Comparison of ENCODE assay signal across 8 cellular contexts in the genomic region with DNA sequence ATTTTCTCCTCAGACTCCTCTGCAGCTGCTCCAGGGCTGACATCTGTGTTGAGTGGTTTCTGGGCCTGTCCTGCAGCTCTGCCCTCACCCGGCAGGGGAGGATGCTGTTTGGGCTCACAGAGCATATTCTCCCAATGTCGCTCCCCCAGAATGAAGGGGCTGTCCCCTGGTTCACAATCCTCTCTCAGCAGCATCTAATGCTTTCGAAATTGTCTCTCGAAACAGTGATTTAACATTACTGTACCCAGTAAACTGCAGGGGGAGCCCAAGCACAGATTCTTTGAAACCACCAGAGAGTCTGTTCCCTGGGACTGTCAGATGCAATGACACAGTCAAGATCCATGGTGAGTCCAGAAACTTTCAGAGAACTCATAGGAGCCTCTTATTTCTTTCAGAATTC.
DNase-seq lines count a peak whose midpoint lies in the region; ATAC-seq and TF ChIP-seq lines count a peak whose summit lies in the region.
"Not testable (repeated sequence)": the region's sequence is repeated elsewhere in the genome, so short reads cannot be mapped to it uniquely, and the experiment has no call there.

No MANE protein-coding gene starts in this region.

- not testable (repeated sequence) for DNase-seq in LNCaP clone FGC (ENCODE audit: low read depth)
- DNase-seq in NCI-H774 (lab: John Stamatoyannopoulos, UW) (peak; percentile 40), WERI-Rb-1 (peak; percentile 21), activated gamma-delta T cell treated with Interleukin-2 at 50 U/mL for 16 hours (peak; percentile 60), immature natural killer cell (peak; percentile 26 to 45 (median 43))
- peak; percentile 42 for DNase-seq in stimulated activated CD4-positive, alpha-beta T cell treated with anti-CD3 and anti-CD28 coated beads, Interleukin-1b, Interleukin-23, amount 100 ng/mL, for 48 hours

- ATAC-seq in GM18867 (IDR thresholded peaks at IDR 0.05; ENCODE audit: unreplicated experiment) = peak; percentile 55

- not testable (repeated sequence) for H3K27me3 Mint-ChIP-seq in immature natural killer cell (ENCODE audit: low read depth in 3 of 3)

- H3K9me3 Mint-ChIP-seq in immature natural killer cell = not testable (repeated sequence)

- not testable (repeated sequence) for H3K36me3 ChIP-seq in WERI-Rb-1

- TF ChIP-seq CTCF in C4-2B (conservative IDR thresholded peaks at IDR 0.05) (peak; percentile 42), LNCaP clone FGC (IDR thresholded peaks at IDR 0.05; ENCODE audit: control insufficient read depth, extremely low read depth, insufficient read depth) (peak; percentile 47), WERI-Rb-1 (IDR thresholded peaks at IDR 0.05; ENCODE audit: low read depth, low read length) (0 out of 2 replicates have a peak, but pooled peaks have one; percentile 17)

- H3K4me1 Mint-ChIP-seq in immature natural killer cell = not testable (repeated sequence)

- H3K36me3 Mint-ChIP-seq in immature natural killer cell = not testable (repeated sequence)

- H3K27ac ChIP-seq in C4-2B, WERI-Rb-1: not testable (repeated sequence)

- H3K9me3 ChIP-seq in WERI-Rb-1 (ENCODE audit: severe bottlenecking) = not testable (repeated sequence)

- not testable (repeated sequence) for H3K4me3 ChIP-seq in LNCaP clone FGC (ENCODE audit: low read depth, low read length); WERI-Rb-1 (ENCODE audit: low read depth, low read length)

- peaks cover 21% of the 10 kb centered on the region for H3K27me3 ChIP-seq in WERI-Rb-1 (ENCODE audit: insufficient read depth, low read depth, severe bottlenecking)

- H3K4me3 Mint-ChIP-seq in immature natural killer cell = not testable (repeated sequence)

- not testable (repeated sequence) for H3K27ac Mint-ChIP-seq in immature natural killer cell
